17 cellular contexts compared by ENCODE assay signal in genomic region chr1:27958513-27958912, GRCh38. TPM values are rescaled to one million over a fixed set of nuclear protein-coding genes. Genes with fewer than 3 reads are reported as not detected.
DNase-seq lines count a peak whose midpoint lies in the region; ATAC-seq and TF ChIP-seq lines count a peak whose summit lies in the region.
"Had no signal": no experiment of that assay in that cellular context is flagged by ENCODE, and none has a peak within 500 bp of the region (broad histone marks: within the 10 kb centered on the region; RNA-seq: fewer than 3 reads in every experiment).

No MANE protein-coding gene starts in this region.

- H3K36me3 Mint-ChIP-seq in activated CD8-positive, alpha-beta memory T cell treated with anti-CD3 and anti-CD28 coated beads, Interleukin-2, amount 10 ng/mL, durations not matched to agents 7 days and 5 days: peaks cover 2% of the 10 kb centered on the region

- H3K36me3 ChIP-seq in ovary: no peaks in the 10 kb centered on the region

- H3K27ac Mint-ChIP-seq in activated CD8-positive, alpha-beta memory T cell treated with anti-CD3 and anti-CD28 coated beads, Interleukin-2, amount 10 ng/mL, durations not matched to agents 7 days and 5 days: no peak overlapping the region

- no peak for ATAC-seq in activated CD8-positive, alpha-beta memory T cell treated with anti-CD3 and anti-CD28 coated beads, Interleukin-2, amount 10 ng/mL, durations not matched to agents 7 days and 5 days

- no peak for DNase-seq in activated CD8-positive, alpha-beta memory T cell treated with anti-CD3 and anti-CD28 coated beads, Interleukin-2, amount 10 ng/mL, durations not matched to agents 7 days and 5 days
- DNase-seq in activated CD8-positive, alpha-beta memory T cell treated with anti-CD3 and anti-CD28 coated beads, Interleukin-2, amount 50 U/mL, for 4 hours: no peak
- DNase-seq in NCI-H69 (lab: John Stamatoyannopoulos, UW) (peak; percentile 4), ovary (peak in 4 of 5 donors; percentile 26 to 48 (median 46)), NCI-H2081 (lab: John Stamatoyannopoulos, UW) (no peak), AG08396 (ENCODE audit: low spot score) (no peak), HuH-7 (ENCODE audit: low spot score) (no peak)
- DNase-seq: activated CD4-positive, alpha-beta T cell treated with anti-CD3 and anti-CD28 coated beads, Interleukin-2, amount 50 U/mL, for 1 hour; activated naive CD4-positive, alpha-beta T cell treated with anti-CD3 and anti-CD28 coated beads, Interleukin-2, amount 10 ng/mL, durations not matched to agents 7 days and 5 days; hippocampal formation; NCI-H2171 treated with DMSO at 0.1 percent for 48 hours; stimulated activated CD4-positive, alpha-beta T cell treated with anti-CD3 and anti-CD28 coated beads, Interleukin-2, amount 100 ng/mL, for 24 hours had no signal

- intact Hi-C loops in ovary (cut with DNase I): no loop called here

- TF ChIP-seq POLR2A in ovary (IDR thresholded peaks at IDR 0.05): no peak

- H3K27me3 Mint-ChIP-seq in activated CD8-positive, alpha-beta memory T cell treated with anti-CD3 and anti-CD28 coated beads, Interleukin-2, amount 10 ng/mL, durations not matched to agents 7 days and 5 days: no peaks in the 10 kb centered on the region
- H3K27me3 Mint-ChIP-seq: stimulated activated naive CD8-positive, alpha-beta T cell treated with anti-CD3 and anti-CD28 coated beads, Interleukin-15, Interleukin-2, amounts not matched to agents 100 ng/mL and 50 ng/mL, for 24 hours had no signal

- H3K27me3 ChIP-seq in ovary: no peaks in the 10 kb centered on the region
- H3K27me3 ChIP-seq: Peyer's patch, upper lobe of left lung had no signal

- peaks cover 10% of the 10 kb centered on the region for H3K4me1 ChIP-seq in ovary (ENCODE audit: insufficient read depth)

- no peak for TF ChIP-seq CTCF in ovary (IDR thresholded peaks at IDR 0.05)

- TF ChIP-seq EP300 in ovary (IDR thresholded peaks at IDR 0.05): no peak

- H3K4me3 ChIP-seq in iPS-18c (ENCODE audit: insufficient read depth, low read depth, low read length): peak overlapping the region; percentile 2; the same call in 1 of the 2 replicates
- no peak overlapping the region for H3K4me3 ChIP-seq in ovary

- H3K9me3 Mint-ChIP-seq in activated CD8-positive, alpha-beta memory T cell treated with anti-CD3 and anti-CD28 coated beads, Interleukin-2, amount 10 ng/mL, durations not matched to agents 7 days and 5 days (ENCODE audit: low read depth): no peaks in the 10 kb centered on the region
- H3K9me3 Mint-ChIP-seq: activated naive CD4-positive, alpha-beta T cell treated with anti-CD3 and anti-CD28 coated beads, Interleukin-2, amount 10 ng/mL, durations not matched to agents 7 days and 5 days; stimulated activated naive CD8-positive, alpha-beta T cell treated with anti-CD3 and anti-CD28 coated beads, Interleukin-15, Interleukin-2, amounts not matched to agents 100 ng/mL and 50 ng/mL, for 24 hours had no signal

- H3K9me3 ChIP-seq in iPS-18c (ENCODE audit: control insufficient read depth, insufficient read depth, low read length) (no peaks in the 10 kb centered on the region), ovary (no peaks in the 10 kb centered on the region)
- H3K9me3 ChIP-seq: Peyer's patch, upper lobe of left lung had no signal

- H3K4me1 Mint-ChIP-seq in activated CD8-positive, alpha-beta memory T cell treated with anti-CD3 and anti-CD28 coated beads, Interleukin-2, amount 10 ng/mL, durations not matched to agents 7 days and 5 days: peaks cover 17% of the 10 kb centered on the region

- 95 to 98% (median 98%) methylated on average over 23 to 26 of the region's 26 CpGs for WGBS in ovary, 3 donors

- peak overlapping the region; percentile 77 for H3K4me3 Mint-ChIP-seq in activated CD8-positive, alpha-beta memory T cell treated with anti-CD3 and anti-CD28 coated beads, Interleukin-2, amount 10 ng/mL, durations not matched to agents 7 days and 5 days

- H3K27ac ChIP-seq in ovary: no peak overlapping the region

- CTCF ChIA-PET in activated CD8-positive, alpha-beta memory T cell treated with anti-CD3 and anti-CD28 coated beads, Interleukin-2, amount 10 ng/mL, durations not matched to agents 7 days and 5 days (lab: Charles Lee): interaction anchor here (1.3 to 2.6 kb wide), 5 partner anchors 13 to 101 kb away, joined by 3 to 11 read pairs (median 6); no protein-coding TSS in a partner anchor

RNA-seq across cellular contexts. Expression of gene XKR8, which starts 1.3 kb away (rescaled TPM):
- 1 to 10 TPM; 5.2 to 6.6 TPM for total RNA-seq in activated CD8-positive, alpha-beta memory T cell treated with anti-CD3 and anti-CD28 coated beads, Interleukin-2, amount 10 ng/mL, durations not matched to agents 7 days and 5 days
- 1 to 10 TPM; 3.9 to 6.1 (median 5.3) TPM for total RNA-seq in ovary
- 1 to 10 TPM; 4.7 to 6.0 TPM for polyA plus RNA-seq in ovary

RNA-seq across cellular contexts. Expression of gene SMPDL3B, which starts 23.7 kb away (rescaled TPM):
- 1 to 10 TPM in 1 of 2 experiments, under 1 TPM in 1; 0.40 to 1.4 TPM for total RNA-seq in activated CD8-positive, alpha-beta memory T cell treated with anti-CD3 and anti-CD28 coated beads, Interleukin-2, amount 10 ng/mL, durations not matched to agents 7 days and 5 days
- 10 to 100 TPM in 1 of 7 donors, 1 to 10 TPM in 1, under 1 TPM in 3, not detected in 2; 0.40 to 21.1 (median 0.77) TPM for total RNA-seq in ovary
- polyA plus RNA-seq in ovary: under 1 TPM; 0.23 to 0.32 TPM
- total RNA-seq: osteocyte had no signal

RNA-seq across cellular contexts. Expression of gene RPA2, which starts 44.1 kb away (rescaled TPM):
- 10 to 100 TPM; 63.0 to 72.1 TPM for total RNA-seq in activated CD8-positive, alpha-beta memory T cell treated with anti-CD3 and anti-CD28 coated beads, Interleukin-2, amount 10 ng/mL, durations not matched to agents 7 days and 5 days
- total RNA-seq in ovary: 10 to 100 TPM; 24.8 to 54.6 (median 36.6) TPM
- 10 to 100 TPM; 44.3 to 93.1 TPM for polyA plus RNA-seq in ovary

Comparison
In these comparisons a context has a peak if more than half of its experiments do, and no peak if none do; other contexts are left out.
1. DNase-seq: peak in NCI-H69 (single experiment) and ovary (4 of 5); none in activated CD8-positive, alpha-beta memory T cell treated with anti-CD3 and anti-CD28 coated beads, Interleukin-2, amount 10 ng/mL, durations not matched to agents 7 days and 5 days (single experiment), activated CD8-positive, alpha-beta memory T cell treated with anti-CD3 and anti-CD28 coated beads, Interleukin-2, amount 50 U/mL, for 4 hours (single experiment), NCI-H2081 (0 of 2), AG08396 (single experiment) and HuH-7 (single experiment).